ENCODE assay signal across 21 cellular contexts in the genomic region with DNA sequence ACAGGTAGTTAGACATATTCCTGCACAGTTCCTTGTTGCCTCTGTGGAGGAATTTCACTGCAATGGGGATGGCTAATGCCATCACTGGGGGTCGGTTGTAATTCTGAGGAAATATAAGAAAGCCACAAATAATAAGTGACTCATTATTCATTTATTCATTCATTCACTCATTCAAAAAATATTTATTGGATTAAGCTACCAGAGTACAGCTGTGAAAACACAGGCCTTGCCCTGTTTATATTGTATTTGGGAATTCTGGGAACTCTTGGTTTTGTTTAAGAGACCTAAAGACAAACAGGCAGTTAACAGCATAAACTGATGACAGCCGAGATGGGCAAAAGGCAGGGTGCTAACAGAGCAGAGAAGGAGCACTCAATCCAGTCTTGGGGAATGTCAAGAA. TPM values are rescaled to one million over a fixed set of nuclear protein-coding genes. Genes with fewer than 3 reads are reported as not detected.
DNase-seq lines count a peak whose midpoint lies in the region; TF ChIP-seq lines count a peak whose summit lies in the region.
"Had no signal": no experiment of that assay in that cellular context is flagged by ENCODE, and none has a peak within 500 bp of the region (broad histone marks: within the 10 kb centered on the region; RNA-seq: fewer than 3 reads in every experiment).

No MANE protein-coding gene starts in this region.

- H3K27ac Mint-ChIP-seq in activated CD4-positive, alpha-beta T cell treated with anti-CD3 and anti-CD28 coated beads, Interleukin-2, amount 10 ng/mL, durations not matched to agents 7 days and 5 days: no peak overlapping the region
- H3K27ac Mint-ChIP-seq in endothelial cell (ENCODE audit: unreplicated experiment): no peak overlapping the region
- H3K27ac Mint-ChIP-seq: IgD-negative memory B cell had no signal

- CTCF ChIA-PET in activated CD4-positive, alpha-beta T cell treated with anti-CD3 and anti-CD28 coated beads, Interleukin-2, amount 10 ng/mL, durations not matched to agents 7 days and 5 days (lab: Charles Lee): no interaction called here

- H3K36me3 Mint-ChIP-seq in activated CD4-positive, alpha-beta T cell treated with anti-CD3 and anti-CD28 coated beads, Interleukin-2, amount 10 ng/mL, durations not matched to agents 7 days and 5 days (ENCODE audit: low read depth): no peaks in the 10 kb centered on the region
- H3K36me3 Mint-ChIP-seq in endothelial cell (ENCODE audit: low read depth, unreplicated experiment): no peaks in the 10 kb centered on the region

- peaks cover 22% of the 10 kb centered on the region for H3K27me3 Mint-ChIP-seq in activated CD4-positive, alpha-beta T cell treated with anti-CD3 and anti-CD28 coated beads, Interleukin-2, amount 10 ng/mL, durations not matched to agents 7 days and 5 days
- H3K27me3 Mint-ChIP-seq in endothelial cell (ENCODE audit: unreplicated experiment): no peaks in the 10 kb centered on the region

- H3K4me1 Mint-ChIP-seq in activated CD4-positive, alpha-beta T cell treated with anti-CD3 and anti-CD28 coated beads, Interleukin-2, amount 10 ng/mL, durations not matched to agents 7 days and 5 days: no peaks in the 10 kb centered on the region
- no peaks in the 10 kb centered on the region for H3K4me1 Mint-ChIP-seq in endothelial cell (ENCODE audit: unreplicated experiment)

- POLR2A ChIA-PET in activated CD4-positive, alpha-beta T cell treated with anti-CD3 and anti-CD28 coated beads, Interleukin-2, amount 10 ng/mL, durations not matched to agents 7 days and 5 days (lab: Charles Lee): no interaction called here

- no peaks in the 10 kb centered on the region for H3K9me3 Mint-ChIP-seq in activated CD4-positive, alpha-beta T cell treated with anti-CD3 and anti-CD28 coated beads, Interleukin-2, amount 10 ng/mL, durations not matched to agents 7 days and 5 days
- H3K9me3 Mint-ChIP-seq in endothelial cell (ENCODE audit: unreplicated experiment): no peaks in the 10 kb centered on the region

- TF ChIP-seq CTCF in endothelial cell (IDR thresholded peaks at IDR 0.05; ENCODE audit: unreplicated experiment): no peak

- DNase-seq in AG20443 (ENCODE audit: low spot score) (peak; percentile 42), M059J (ENCODE audit: low read depth) (peak; percentile 82), dermis blood vessel endothelial cell (peak; percentile 54), myocyte (ENCODE audit: low read depth) (peak; percentile 35), NCI-H1092 treated with DMSO at 0.1 percent for 48 hours (lab: John Stamatoyannopoulos, UW) (no peak), endothelial cell (ENCODE audit: low spot score) (no peak), HUDEP-2 (lab: John Stamatoyannopoulos, UW; ENCODE audit: unreplicated experiment in 76 of 76) (no peak)
- DNase-seq in activated CD4-positive, alpha-beta T cell treated with anti-CD3 and anti-CD28 coated beads, Interleukin-2, amount 10 ng/mL, durations not matched to agents 7 days and 5 days: no peak
- DNase-seq: activated CD8-positive, alpha-beta memory T cell treated with anti-CD3 and anti-CD28 coated beads, Interleukin-2, amount 50 U/mL, for 4 hours; aorta; colonic mucosa; hippocampal formation; midbrain; MV-4-11; NCI-H2029; NCI-H524 treated with DMSO at 0.1 percent for 48 hours; retina; stomach; T-helper 9 cell; upper lobe of right lung had no signal

- no peak overlapping the region for H3K4me3 Mint-ChIP-seq in activated CD4-positive, alpha-beta T cell treated with anti-CD3 and anti-CD28 coated beads, Interleukin-2, amount 10 ng/mL, durations not matched to agents 7 days and 5 days
- no peak overlapping the region for H3K4me3 Mint-ChIP-seq in endothelial cell (ENCODE audit: unreplicated experiment)

RNA-seq across cellular contexts. Expression of a gene that starts 23.6 kb away (rescaled TPM):
- total RNA-seq in M059J (2014; rRNA removed; shearing (Covaris generic)): 17.6 and 24.0 TPM in 2 replicates
- 192 and 466 TPM in 2 replicates for total RNA-seq in dermis blood vessel endothelial cell
- 11.9 and 21.0 TPM in 2 replicates for total RNA-seq in myocyte
- polyA plus RNA-seq in myocyte (2012): 55.0 TPM
- under 1 TPM in 1 of 2 experiments, not detected in 1; 0.40 TPM for total RNA-seq in activated CD4-positive, alpha-beta T cell treated with anti-CD3 and anti-CD28 coated beads, Interleukin-2, amount 10 ng/mL, durations not matched to agents 7 days and 5 days
- 0.13 TPM for total RNA-seq in endothelial cell (ENCODE audit: unreplicated experiment)
- polyA plus RNA-seq: IgD-negative memory B cell had no signal

RNA-seq across cellular contexts. Expression of a gene that starts 43.0 kb away (rescaled TPM):
- 54.4 and 58.0 TPM in 2 replicates for total RNA-seq in M059J (2014; rRNA removed; shearing (Covaris generic))
- 8.2 and 35.9 TPM in 2 replicates for total RNA-seq in dermis blood vessel endothelial cell
- total RNA-seq in myocyte: 17.0 and 29.3 TPM in 2 replicates
- 3.3 TPM for polyA plus RNA-seq in myocyte (2012)
- total RNA-seq in activated CD4-positive, alpha-beta T cell treated with anti-CD3 and anti-CD28 coated beads, Interleukin-2, amount 10 ng/mL, durations not matched to agents 7 days and 5 days: not detected
- 10.3 TPM for total RNA-seq in endothelial cell (ENCODE audit: unreplicated experiment)
- polyA plus RNA-seq: IgD-negative memory B cell had no signal

Comparison
In these comparisons a context has a peak if more than half of its experiments do, and no peak if none do; other contexts are left out.
1. DNase-seq: peak in AG20443 (single experiment), M059J (single experiment), dermis blood vessel endothelial cell (single experiment) and myocyte (single experiment); none in activated CD4-positive, alpha-beta T cell treated with anti-CD3 and anti-CD28 coated beads, Interleukin-2, amount 10 ng/mL, durations not matched to agents 7 days and 5 days (single experiment), NCI-H1092 treated with DMSO at 0.1 percent for 48 hours (single experiment), endothelial cell (single experiment) and HUDEP-2 (0 of 76).